In the genomic region with DNA sequence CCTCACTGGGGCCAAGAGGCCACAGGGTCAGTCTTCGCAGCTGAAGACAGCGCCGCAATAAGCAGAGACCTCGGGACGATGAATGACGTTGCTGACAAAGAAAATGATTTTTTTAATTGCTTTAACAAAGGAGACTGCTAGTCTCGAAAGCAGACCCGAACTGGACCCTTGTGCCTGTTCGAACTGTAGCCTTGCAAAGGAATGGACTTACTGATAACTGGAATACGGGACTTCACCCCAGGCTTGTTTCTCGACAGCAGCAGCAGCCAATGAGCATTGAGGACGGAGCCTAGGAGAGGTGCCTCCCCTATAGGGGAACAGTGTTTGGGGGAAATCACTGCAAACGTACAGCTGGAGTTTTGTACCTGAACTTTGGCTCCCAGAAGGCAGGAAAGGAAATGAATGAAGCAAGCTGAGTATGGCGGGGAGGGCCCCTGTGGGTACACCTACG, we compare ENCODE assay signal across 8 cellular contexts. TPM values are rescaled to one million over a fixed set of nuclear protein-coding genes. Genes with fewer than 3 reads are reported as not detected.
DNase-seq lines count a peak whose midpoint lies in the region; ATAC-seq, FAIRE-seq and TF ChIP-seq lines count a peak whose summit lies in the region.

No MANE protein-coding gene starts in this region.

- peaks cover 4% of the 10 kb centered on the region; the same call in 1 of the 2 replicates for H3F3A ChIP-seq in Loucy (ENCODE audit: low read depth)

- CTCF ChIA-PET in mammary epithelial cell (lab: Charles Lee; ENCODE audit: low non-redundant PET): no interaction called here

- H3K4me2 ChIP-seq in Loucy (ENCODE audit: low read depth, low read length, poor library complexity, severe bottlenecking): peak overlapping the region; percentile 95
- peak overlapping the region; percentile 98 for H3K4me2 ChIP-seq in mammary epithelial cell (ENCODE audit: insufficient read depth, low read depth, low read length)

- in situ Hi-C loops in mammary epithelial cell (cut with MboI; ENCODE audit: low sequenced_read_pairs in 2 of 2): no loop called here

- H3K9me2 ChIP-seq in Loucy (replicated peaks; ENCODE audit: low read depth, low read length): no peaks in the 10 kb centered on the region

- H3K27ac ChIP-seq in mammary epithelial cell (ENCODE audit: insufficient read depth, low read depth, low read length) (no peak overlapping the region), left lung (peak overlapping the region; percentile 80 to 84), substantia nigra (ENCODE audit: low read depth, low read length, poor library complexity, severe bottlenecking) (peak overlapping the region; percentile 75)

- ATAC-seq in left lung (peak; percentile 29), GM18909 (IDR thresholded peaks at IDR 0.05; ENCODE audit: poor library complexity, unreplicated experiment) (no peak)

- peak overlapping the region; percentile 83 for H3K4me3 ChIP-seq in Loucy (ENCODE audit: low read length, poor library complexity, severe bottlenecking)
- H3K4me3 ChIP-seq in mammary epithelial cell (replicated peaks in 1 of 3; ENCODE audit: insufficient read depth in 1 of 3, low read depth in 2 of 3, low read length in 3 of 3): peak overlapping the region; percentile 61 to 75 (median 63)
- peak overlapping the region; percentile 52 to 62 for H3K4me3 ChIP-seq in left lung

- H3K79me2 ChIP-seq in Loucy (ENCODE audit: insufficient read depth, low read length): peaks cover 40% of the 10 kb centered on the region
- peaks cover 26% of the 10 kb centered on the region for H3K79me2 ChIP-seq in mammary epithelial cell (ENCODE audit: insufficient read depth, low read length)

- 21% methylated on average over 15 of the region's 15 CpGs for WGBS in mammary epithelial cell (ENCODE audit: low coverage, missing lambda C conversion rate)

- H3K4me1 ChIP-seq in Loucy (ENCODE audit: insufficient read depth, low read length, poor library complexity, severe bottlenecking) (peaks cover 42% of the 10 kb centered on the region), mammary epithelial cell (ENCODE audit: insufficient read depth, low read length) (peaks cover 23% of the 10 kb centered on the region), left lung (peaks cover 23 to 44% of the 10 kb centered on the region in 2 donors)

- dilution Hi-C loops in mammary epithelial cell (cut with HindIII; ENCODE audit: low sequenced_read_pairs): no loop called here

- H3K9me3 ChIP-seq in Loucy (ENCODE audit: insufficient read depth, low read depth, low read length): no peaks in the 10 kb centered on the region
- H3K9me3 ChIP-seq in mammary epithelial cell (replicated peaks; ENCODE audit: insufficient read depth, low read length): peaks cover 3% of the 10 kb centered on the region
- no peaks in the 10 kb centered on the region for H3K9me3 ChIP-seq in left lung

- peak; percentile 37 for DNase-seq in ELR (ENCODE audit: low read depth)
- no peak for DNase-seq in mammary epithelial cell
- DNase-seq in left lung: no peak
- DNase-seq in substantia nigra (lab: John Stamatoyannopoulos, UW): peak in 14 of 49 donors; percentile 3 to 53 (median 20)
- DNase-seq in H54 (ENCODE audit: insufficient read length, low spot score): no peak
- no peak for DNase-seq in SKM-1 (lab: John Stamatoyannopoulos, UW; ENCODE audit: unreplicated experiment)

- H2AFZ ChIP-seq in Loucy (ENCODE audit: low read length): peak overlapping the region; percentile 64; the same call in 1 of the 2 replicates
- peak overlapping the region; percentile 72 for H2AFZ ChIP-seq in mammary epithelial cell (ENCODE audit: low read depth, low read length)

- H4K20me1 ChIP-seq in Loucy (ENCODE audit: insufficient read depth, low read length, poor library complexity, severe bottlenecking) (peaks cover 24% of the 10 kb centered on the region), mammary epithelial cell (ENCODE audit: insufficient read depth, low read length) (peaks cover 2% of the 10 kb centered on the region)

- FAIRE-seq in H54 (lab: Jason Lieb, UNC): no peak

- intact Hi-C loops in mammary epithelial cell (cut with micrococcal nuclease) (loop anchor here (1.0 to 2.0 kb wide), 2 partner anchors 54 to 70 kb away; no protein-coding TSS in a partner anchor), left lung (cut with DNase I) (loop anchor here in 1 of 2 donors (10.0 kb wide), 1 partner anchor 58 kb away; the partner anchor contains the start of gene LSM14B)

- H3K36me3 ChIP-seq in Loucy (ENCODE audit: insufficient read depth, low read length) (no peaks in the 10 kb centered on the region), mammary epithelial cell (ENCODE audit: insufficient read depth, low read length) (no peaks in the 10 kb centered on the region), left lung (no peaks in the 10 kb centered on the region)

- no TSS peak for BruUV-seq in mammary epithelial cell (replicated peaks; lab: Mats Ljungman, UMichigan)

- TF ChIP-seq CTCF in Loucy (conservative IDR thresholded peaks at IDR 0.05; ENCODE audit: low read length) (no peak), mammary epithelial cell (conservative IDR thresholded peaks at IDR 0.05 in 1 of 2, IDR thresholded peaks at IDR 0.05 in 1 of 2; ENCODE audit: extremely low read depth in 1 of 2, insufficient read depth in 1 of 2, low read depth in 1 of 2, low read length in 2 of 2) (no peak), left lung (IDR thresholded peaks at IDR 0.05) (no peak)

- H3K9ac ChIP-seq in Loucy (ENCODE audit: low read depth, low read length, poor library complexity, severe bottlenecking) (peak overlapping the region; percentile 88), mammary epithelial cell (ENCODE audit: insufficient read depth, low read length) (no peak overlapping the region)

- TF ChIP-seq POLR2A in H54 (IDR thresholded peaks at IDR 0.05; ENCODE audit: low read depth, low read length): no peak

- no peaks in the 10 kb centered on the region for H3K27me3 ChIP-seq in Loucy (ENCODE audit: insufficient read depth, low read length, poor library complexity, severe bottlenecking)
- H3K27me3 ChIP-seq in mammary epithelial cell (ENCODE audit: insufficient read depth, low read length): no peaks in the 10 kb centered on the region
- H3K27me3 ChIP-seq in left lung: no peaks in the 10 kb centered on the region

RNA-seq across cellular contexts. Expression of gene TAF4, which starts 1.3 kb away (rescaled TPM):
- total RNA-seq in mammary epithelial cell: 10 to 100 TPM in 1 of 2 donors, 1 to 10 TPM in 1; 4.5 to 15.0 TPM
- 4.4 TPM for polyA plus RNA-seq in mammary epithelial cell
- 10.4 TPM for polyA minus RNA-seq in mammary epithelial cell
- total RNA-seq in left lung: 10 to 100 TPM; 15.2 to 16.1 TPM

RNA-seq across cellular contexts. Expression of gene LSM14B, which starts 55.3 kb away (rescaled TPM):
- total RNA-seq in mammary epithelial cell: 10 to 100 TPM; 31.5 to 36.3 TPM
- 20.3 TPM for polyA plus RNA-seq in mammary epithelial cell
- polyA minus RNA-seq in mammary epithelial cell: 20.6 TPM
- total RNA-seq in left lung: 10 to 100 TPM; 36.0 to 36.2 TPM
